8 cellular contexts compared by ENCODE assay signal in the genomic region with DNA sequence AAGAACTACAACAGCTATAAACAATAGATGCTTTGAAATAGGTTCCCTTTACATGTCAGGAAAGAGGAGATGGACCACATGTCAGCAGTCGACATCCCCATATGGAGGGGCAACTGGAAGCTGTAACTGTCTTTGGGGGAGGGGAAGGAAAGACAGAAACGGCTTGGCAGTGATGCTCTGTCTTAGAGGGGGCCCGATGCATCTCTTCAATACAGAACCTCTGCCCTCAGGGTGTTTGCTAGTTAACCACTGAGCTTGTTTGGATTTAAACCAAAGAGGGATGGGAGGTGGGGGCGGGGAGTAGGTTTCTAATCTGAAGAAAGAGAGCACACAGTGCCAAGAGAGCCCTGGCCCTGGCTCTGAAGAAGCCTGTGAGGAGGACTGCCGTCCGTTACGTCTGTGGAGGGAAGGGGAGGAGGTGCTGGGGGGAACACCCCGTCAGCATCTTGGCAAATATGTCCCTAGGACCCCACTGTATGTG. TPM values are rescaled to one million over a fixed set of nuclear protein-coding genes. Genes with fewer than 3 reads are reported as not detected.
A peak's percentile ranks its signal among the peaks of the same experiment; 100 is the strongest.
DNase-seq lines count a peak whose midpoint lies in the region; ATAC-seq and TF ChIP-seq lines count a peak whose summit lies in the region.

No MANE protein-coding gene starts in this region.

- H3F3A ChIP-seq in PC-9 (ENCODE audit: insufficient read depth, low read depth), result no peaks in the 10 kb centered on the region

- no peaks in the 10 kb centered on the region for H4K20me1 ChIP-seq in PC-9 (ENCODE audit: insufficient read depth)

- H3K27ac ChIP-seq in PC-9, result no peak overlapping the region
- H3K27ac ChIP-seq in heart right ventricle, result peak overlapping the region in 9 of 10 donors; percentile 26 to 85 (median 67)
- peak overlapping the region; percentile 31 to 80 (median 50) for H3K27ac ChIP-seq in stomach

- H3K4me2 ChIP-seq in PC-9, result peak overlapping the region; percentile 33

- CTCF ChIA-PET in PC-9 (lab: Charles Lee), result no interaction called here

- TF ChIP-seq EP300 in stomach (IDR thresholded peaks at IDR 0.05), result no peak

- POLR2A ChIA-PET in PC-9 (lab: Charles Lee; ENCODE audit: unreplicated experiment), result no interaction called here

- no peak for TF ChIP-seq POLR2A in stomach (IDR thresholded peaks at IDR 0.05)

- intact Hi-C loops in Right ventricle myocardium inferior (cut with DNase I), result no loop called here
- intact Hi-C loops in cardiac septum (cut with DNase I), result loop anchor here (5.0 kb wide), 1 partner anchor 49 kb away; no protein-coding TSS in a partner anchor
- intact Hi-C loops in PC-9 (cut with micrococcal nuclease; ENCODE audit: unreplicated experiment), result no loop called here
- intact Hi-C loops in heart right ventricle (cut with DNase I), result loop anchor here in 2 of 10 donors (5.0 to 10.0 kb wide), 2 partner anchors 56 to 134 kb away; partner anchors contain the start of gene TRIL (in 1 of the 2)
- intact Hi-C loops in stomach (cut with DNase I; ENCODE audit: low total_unique reads), result no loop called here

- H3K27me3 ChIP-seq in PC-9 (ENCODE audit: insufficient read depth, low read depth) (no peaks in the 10 kb centered on the region; the same call in 1 of the 2 replicates), heart right ventricle (no peaks in the 10 kb centered on the region), stomach (no peaks in the 10 kb centered on the region)

- H3K9me3 ChIP-seq in PC-9 (ENCODE audit: insufficient read depth, low read depth), result no peaks in the 10 kb centered on the region
- no peaks in the 10 kb centered on the region for H3K9me3 ChIP-seq in heart right ventricle
- H3K9me3 ChIP-seq in stomach, result no peaks in the 10 kb centered on the region

- H3K4me1 ChIP-seq in PC-9 (replicated peaks; ENCODE audit: insufficient read depth) (no peaks in the 10 kb centered on the region), heart right ventricle (peaks cover 0 to 60% (median 43%) of the 10 kb centered on the region in 9 donors), stomach (peaks cover 8 to 46% (median 23%) of the 10 kb centered on the region in 4 donors)

- 10 to 12% methylated on average over 8 of the region's 8 CpGs for WGBS in heart right ventricle, 2 donors
- 4 to 16% (median 7%) methylated on average over 8 of the region's 8 CpGs for WGBS in stomach, 5 donors

- BruUV-seq in PC-9 (replicated peaks; lab: Mats Ljungman, UMichigan), result no TSS peak

- H3K79me2 ChIP-seq in PC-9 (ENCODE audit: low read depth), result no peaks in the 10 kb centered on the region

- H3K4me3 ChIP-seq in PC-9, result no peak overlapping the region; the same call in 1 of the 2 replicates
- H3K4me3 ChIP-seq in heart right ventricle, result peak overlapping the region in 9 of 10 donors; percentile 10 to 50 (median 38)
- H3K4me3 ChIP-seq in stomach, result peak overlapping the region; percentile 33 to 40 (median 38)

- TF ChIP-seq CTCF in PC-9 (conservative IDR thresholded peaks at IDR 0.05) (no peak), heart right ventricle (IDR thresholded peaks at IDR 0.05) (no peak), stomach (IDR thresholded peaks at IDR 0.05) (no peak)

- no peak overlapping the region for H2AFZ ChIP-seq in PC-9

- no peaks in the 10 kb centered on the region for H3K9me2 ChIP-seq in PC-9 (ENCODE audit: insufficient read depth)

- peak; percentile 66 for ATAC-seq in Right ventricle myocardium inferior
- ATAC-seq in heart right ventricle, result peak in 7 of 8 donors; percentile 39 to 79 (median 74)

- no peaks in the 10 kb centered on the region for H3K36me3 ChIP-seq in PC-9 (ENCODE audit: low read depth)
- H3K36me3 ChIP-seq in heart right ventricle, result peaks cover 0 to 6% (median 0%) of the 10 kb centered on the region in 9 donors
- no peaks in the 10 kb centered on the region for H3K36me3 ChIP-seq in stomach

- DNase-seq in Right ventricle myocardium inferior (ENCODE audit: missing footprints), result no peak
- no peak for DNase-seq in cardiac septum (ENCODE audit: low spot score)
- no peak for DNase-seq in PC-9
- DNase-seq in heart right ventricle, result peak; percentile 41 to 48
- DNase-seq in stomach, result peak; percentile 44
- no peak for DNase-seq in HK-2 (ENCODE audit: unreplicated experiment)
- DNase-seq in occipital lobe (lab: John Stamatoyannopoulos, UW), result no peak
- DNase-seq in NCI-H1092 treated with DMSO at 0.1 percent for 48 hours (lab: John Stamatoyannopoulos, UW), result no peak

RNA-seq across cellular contexts. Expression of gene CPVL, which starts 55.2 kb away (rescaled TPM):
- total RNA-seq in Right ventricle myocardium inferior, result 50.6 TPM
- 86.9 TPM for total RNA-seq in cardiac septum
- total RNA-seq in PC-9 (2021), result 0.28 TPM in 1 of 2 replicates, not detected in the other
- 100 to 1,000 TPM in 6 of 10 donors, 10 to 100 TPM in 4; 49.4 to 215 (median 101) TPM for total RNA-seq in heart right ventricle
- 10 to 100 TPM; 82.3 to 85.5 TPM for polyA plus RNA-seq in heart right ventricle
- total RNA-seq in stomach, result 10 to 100 TPM in 2 of 5 donors, not detected in 3; 22.8 to 24.3 TPM
- 10 to 100 TPM in 1 of 3 donors, 1 to 10 TPM in 2; 4.1 to 17.5 (median 4.8) TPM for polyA plus RNA-seq in stomach
- 69.9 TPM for total RNA-seq in occipital lobe

Comparison
In these comparisons a context has a peak if more than half of its experiments do, and no peak if none do; other contexts are left out.
1. DNase-seq: peak in heart right ventricle (2 of 2) and stomach (single experiment); none in Right ventricle myocardium inferior (single experiment), cardiac septum (single experiment), PC-9 (0 of 2), HK-2 (single experiment), occipital lobe (single experiment) and NCI-H1092 treated with DMSO at 0.1 percent for 48 hours (single experiment).